Comparison of ENCODE assay signal across 25 cellular contexts in the genomic region with DNA sequence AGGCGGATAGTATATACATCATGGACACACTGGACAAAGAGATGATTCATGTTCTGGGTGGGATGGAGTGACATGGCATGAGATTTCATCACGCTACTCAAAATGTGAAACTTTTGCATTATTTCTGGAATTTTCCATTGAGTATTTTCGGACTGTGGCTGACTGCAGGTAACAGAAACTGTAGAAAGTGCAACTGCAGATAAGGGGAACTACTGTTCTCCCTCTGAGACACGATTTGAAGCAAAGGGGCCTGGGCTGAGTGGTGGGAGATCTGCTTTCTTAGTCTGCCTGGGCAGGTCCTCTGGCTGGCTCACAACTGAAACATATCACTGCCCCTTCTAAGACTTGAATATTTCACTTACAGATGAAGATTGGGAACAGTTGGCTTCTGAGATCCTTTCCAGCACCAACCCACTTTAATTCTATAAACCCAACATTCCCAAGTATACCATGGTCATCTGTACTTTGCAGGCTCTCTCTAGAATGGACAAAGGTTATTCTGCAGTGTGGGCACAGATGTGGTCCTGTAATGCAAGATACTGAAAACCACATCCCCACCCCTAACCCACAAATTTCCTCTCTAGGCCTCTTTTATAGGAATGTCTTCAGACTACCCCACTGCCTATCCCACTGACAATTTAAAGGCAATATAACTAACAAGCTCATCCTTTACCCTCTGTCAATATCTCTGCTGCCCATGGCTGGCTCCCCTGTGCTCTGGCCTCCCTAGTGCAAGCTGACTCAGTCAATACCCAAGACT.
DNase-seq lines count a peak whose midpoint lies in the region; ATAC-seq and TF ChIP-seq lines count a peak whose summit lies in the region.
"Had no signal": no experiment of that assay in that cellular context is flagged by ENCODE, and none has a peak within 500 bp of the region (broad histone marks: within the 10 kb centered on the region; RNA-seq: fewer than 3 reads in every experiment).

No MANE protein-coding gene starts in this region.

- peaks cover 9% of the 10 kb centered on the region for H3K4me1 Mint-ChIP-seq in type B pancreatic cell (ENCODE audit: unreplicated experiment)
- H3K4me1 Mint-ChIP-seq: endodermal cell had no signal

- peak; percentile 76 for ATAC-seq in GM19463 (IDR thresholded peaks at IDR 0.05; ENCODE audit: unreplicated experiment)
- ATAC-seq in HG02870 (IDR thresholded peaks at IDR 0.05; ENCODE audit: unreplicated experiment): peak; percentile 91
- ATAC-seq in HG02798 (IDR thresholded peaks at IDR 0.05; ENCODE audit: poor library complexity, unreplicated experiment): no peak
- ATAC-seq in GM18870 (IDR thresholded peaks at IDR 0.05; ENCODE audit: unreplicated experiment): no peak
- ATAC-seq: gastrocnemius medialis, HepG2, left lobe of liver had no signal

- H3K27me3 Mint-ChIP-seq in type B pancreatic cell: no peaks in the 10 kb centered on the region
- H3K27me3 Mint-ChIP-seq: activated CD4-positive, alpha-beta T cell treated with anti-CD3 and anti-CD28 coated beads, Interleukin-2, amount 10 ng/mL, durations not matched to agents 24 days and 14 days; activated naive CD4-positive, alpha-beta T cell treated with anti-CD3 and anti-CD28 coated beads, Interleukin-2, amount 10 ng/mL, durations not matched to agents 7 days and 5 days had no signal

- no peak overlapping the region for H3K27ac Mint-ChIP-seq in type B pancreatic cell
- H3K27ac Mint-ChIP-seq: activated CD4-positive, alpha-beta T cell treated with anti-CD3 and anti-CD28 coated beads, Interleukin-2, amount 10 ng/mL, durations not matched to agents 24 days and 14 days; activated naive CD4-positive, alpha-beta T cell treated with anti-CD3 and anti-CD28 coated beads, Interleukin-2, amount 10 ng/mL, durations not matched to agents 7 days and 5 days; endodermal cell had no signal

- H3K36me3 Mint-ChIP-seq in type B pancreatic cell: no peaks in the 10 kb centered on the region

- no peak overlapping the region for H3K4me3 Mint-ChIP-seq in type B pancreatic cell
- H3K4me3 Mint-ChIP-seq: activated CD4-positive, alpha-beta T cell treated with anti-CD3 and anti-CD28 coated beads, Interleukin-2, amount 10 ng/mL, durations not matched to agents 24 days and 14 days; activated naive CD4-positive, alpha-beta T cell treated with anti-CD3 and anti-CD28 coated beads, Interleukin-2, amount 10 ng/mL, durations not matched to agents 7 days and 5 days; endodermal cell had no signal

- DNase-seq in GF-D8 (lab: John Stamatoyannopoulos, UW): peak; percentile 6
- DNase-seq in RPMI7951 (ENCODE audit: low read depth): peak; percentile 52
- no peak for DNase-seq in cerebellum (ENCODE audit: low spot score)
- no peak for DNase-seq in type B pancreatic cell (ENCODE audit: extremely low spot score, unreplicated experiment)
- DNase-seq: activated CD4-positive, alpha-beta T cell treated with anti-CD3 and anti-CD28 coated beads, Interleukin-2, amount 10 ng/mL, durations not matched to agents 24 days and 14 days; activated naive CD4-positive, alpha-beta T cell treated with anti-CD3 and anti-CD28 coated beads, Interleukin-2, amount 10 ng/mL, durations not matched to agents 7 days and 5 days; activated T-cell treated with anti-CD3 and anti-CD28 coated beads, Interleukin-2, amount 50 U/mL, for 48 hours; AML-193; amygdala; cortex of kidney; endodermal cell; esophagus squamous epithelium; gastrocnemius medialis; HCEC 1CT; mesendoderm; NCI-H1048; NCI-H2171 treated with DMSO at 0.1 percent for 48 hours; NCI-H526; nucleus accumbens had no signal

- H3K9me3 Mint-ChIP-seq in type B pancreatic cell: peaks cover 7% of the 10 kb centered on the region
- H3K9me3 Mint-ChIP-seq: activated CD4-positive, alpha-beta T cell treated with anti-CD3 and anti-CD28 coated beads, Interleukin-2, amount 10 ng/mL, durations not matched to agents 24 days and 14 days; activated naive CD4-positive, alpha-beta T cell treated with anti-CD3 and anti-CD28 coated beads, Interleukin-2, amount 10 ng/mL, durations not matched to agents 7 days and 5 days; endodermal cell had no signal

- no peak for TF ChIP-seq CTCF in type B pancreatic cell (conservative IDR thresholded peaks at IDR 0.05)

Comparison
In these comparisons a context has a peak if more than half of its experiments do, and no peak if none do; other contexts are left out.
1. DNase-seq: peak in GF-D8 (single experiment) and RPMI7951 (single experiment); none in cerebellum (single experiment) and type B pancreatic cell (single experiment).
2. ATAC-seq: peak in GM19463 (single experiment) and HG02870 (single experiment); none in HG02798 (single experiment) and GM18870 (single experiment).